In the genomic region with DNA sequence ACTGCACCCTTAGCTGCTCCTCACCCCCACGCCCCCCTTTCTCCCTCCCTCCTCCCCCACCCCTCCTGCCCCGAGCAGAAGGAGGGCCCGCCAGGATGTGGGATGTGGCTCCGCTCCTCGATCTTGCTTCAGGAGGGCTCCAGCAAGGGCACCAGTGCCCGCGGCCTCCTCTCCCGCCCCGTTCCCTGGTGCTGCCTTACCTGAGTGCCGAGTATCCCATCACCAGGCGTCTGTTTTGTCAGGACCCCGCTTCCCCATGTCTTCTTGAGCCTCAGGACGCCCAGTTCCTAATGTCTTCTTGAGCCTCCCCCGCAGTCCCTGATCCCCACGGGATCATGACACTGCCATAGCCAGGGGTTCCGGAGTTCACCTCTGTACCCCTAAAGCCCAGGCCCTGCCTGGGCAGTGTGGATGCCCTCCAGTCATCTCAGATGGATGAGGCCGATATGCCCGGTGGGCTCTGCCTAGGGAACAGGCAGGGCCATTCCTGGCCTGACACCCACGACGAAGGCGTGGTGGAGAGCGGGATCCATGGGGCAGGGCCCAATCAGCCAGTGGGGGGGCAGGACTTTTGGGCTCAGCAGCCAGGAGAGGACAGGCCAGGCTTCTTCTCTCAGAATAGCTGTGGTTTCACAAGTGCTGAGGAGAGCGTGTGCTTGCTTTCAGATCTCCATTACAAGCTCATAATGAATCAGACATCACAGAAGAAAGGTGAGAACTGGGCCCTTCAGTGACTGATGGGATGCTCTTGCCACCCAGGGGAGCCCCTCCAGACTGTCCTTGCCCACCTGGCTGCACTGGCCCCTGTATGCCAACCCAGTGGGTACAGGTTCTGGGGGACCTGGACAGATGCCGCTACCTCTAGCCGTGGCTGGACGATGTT, we compare ENCODE assay signal across 10 cellular contexts. TPM values are rescaled to one million over a fixed set of nuclear protein-coding genes. Genes with fewer than 3 reads are reported as not detected.
DNase-seq lines count a peak whose midpoint lies in the region; ATAC-seq and TF ChIP-seq lines count a peak whose summit lies in the region.
"Not testable (repeated sequence)": the region's sequence is repeated elsewhere in the genome, so short reads cannot be mapped to it uniquely, and the experiment has no call there.
"Had no signal": no experiment of that assay in that cellular context is flagged by ENCODE, and none has a peak within 500 bp of the region (broad histone marks: within the 10 kb centered on the region; RNA-seq: fewer than 3 reads in every experiment).

No MANE protein-coding gene starts in this region.

- WGBS in sigmoid colon, 2 donors, result 65 to 69% methylated on average over 25 of the region's 26 CpGs

- H3K36me3 ChIP-seq in CD4-positive, CD25-positive, alpha-beta regulatory T cell (ENCODE audit: control insufficient read depth, insufficient read depth, low read length); H7 (replicated peaks; ENCODE audit: control insufficient read depth, insufficient read depth, low read length); breast epithelium; sigmoid colon: not testable (repeated sequence)

- H3K9me3 ChIP-seq in CD4-positive, CD25-positive, alpha-beta regulatory T cell (ENCODE audit: control insufficient read depth in 2 of 2, low read length in 2 of 2); breast epithelium; sigmoid colon: not testable (repeated sequence)

- TF ChIP-seq EP300 in sigmoid colon (IDR thresholded peaks at IDR 0.05), result not testable (repeated sequence)

- H3K9me3 Mint-ChIP-seq in CD4-positive, CD25-positive, alpha-beta regulatory T cell; T-cell; immature natural killer cell: not testable (repeated sequence)

- peak overlapping the region; percentile 60 to 82 (median 76) for H3K4me3 Mint-ChIP-seq in CD4-positive, CD25-positive, alpha-beta regulatory T cell
- H3K4me3 Mint-ChIP-seq in T-cell (peak overlapping the region; percentile 58 to 91 (median 61)), immature natural killer cell (peak overlapping the region; percentile 68 to 82 (median 78))

- not testable (repeated sequence) for H3K27me3 Mint-ChIP-seq in CD4-positive, CD25-positive, alpha-beta regulatory T cell; T-cell; immature natural killer cell (ENCODE audit: low read depth in 3 of 3)

- not testable (repeated sequence) for H3K27me3 ChIP-seq in CD4-positive, CD25-positive, alpha-beta regulatory T cell (ENCODE audit: control insufficient read depth, insufficient read depth, low read length); H7 (ENCODE audit: control insufficient read depth, insufficient read depth, low read length); breast epithelium; sigmoid colon

- CTCF ChIA-PET in T-cell (lab: Charles Lee), result interaction anchor here in 1 of 2 donors (1.6 kb wide), 1 partner anchor 36 kb away, joined by 3 read pairs; no protein-coding TSS in a partner anchor

- H3K27ac Mint-ChIP-seq in CD4-positive, CD25-positive, alpha-beta regulatory T cell, result not testable (repeated sequence)
- H3K27ac Mint-ChIP-seq in T-cell (peak overlapping the region in 1 of 2 donors; percentile 31), immature natural killer cell (peak overlapping the region in 5 of 6 donors; percentile 14 to 81 (median 36))

- not testable (repeated sequence) for H3K36me3 Mint-ChIP-seq in CD4-positive, CD25-positive, alpha-beta regulatory T cell; T-cell; immature natural killer cell

- ATAC-seq in CD4-positive, CD25-positive, alpha-beta regulatory T cell (ENCODE audit: low read depth in 2 of 2), result not testable (repeated sequence)
- ATAC-seq in GM19025 (IDR thresholded peaks at IDR 0.05; ENCODE audit: low read depth, unreplicated experiment), result peak; percentile 53
- peak; percentile 64 for ATAC-seq in HG03342 (IDR thresholded peaks at IDR 0.05; ENCODE audit: unreplicated experiment)
- ATAC-seq in T-cell (replicated peaks in 1 of 4), result peak in 1 of 4 experiments; percentile 6

- not testable (repeated sequence) for DNase-seq in CD4-positive, CD25-positive, alpha-beta regulatory T cell
- DNase-seq in H7, result peak; percentile 43
- DNase-seq in T-cell, result peak in 1 of 34 experiments; percentile 2
- peak in 1 of 2 donors; percentile 34 for DNase-seq in breast epithelium (ENCODE audit: low spot score in 2 of 2)
- peak in 2 of 3 donors; percentile 21 to 30 for DNase-seq in immature natural killer cell
- peak; percentile 63 for DNase-seq in sigmoid colon

- H3K4me3 ChIP-seq in CD4-positive, CD25-positive, alpha-beta regulatory T cell (ENCODE audit: low read depth, low read length); H7 (ENCODE audit: insufficient read depth, low read depth, low read length): not testable (repeated sequence)
- H3K4me3 ChIP-seq in breast epithelium, result peak overlapping the region; percentile 35 to 68 (median 47)
- peak overlapping the region in 3 of 4 donors; percentile 40 to 49 (median 45) for H3K4me3 ChIP-seq in sigmoid colon

- intact Hi-C loops in breast epithelium (cut with DNase I; ENCODE audit: low total_unique reads); sigmoid colon (cut with DNase I): not testable (repeated sequence)

- TF ChIP-seq CTCF in breast epithelium (IDR thresholded peaks at IDR 0.05); sigmoid colon (IDR thresholded peaks at IDR 0.05): not testable (repeated sequence)

- TF ChIP-seq POLR2A in breast epithelium (IDR thresholded peaks at IDR 0.05); sigmoid colon (IDR thresholded peaks at IDR 0.05): not testable (repeated sequence)

- POLR2A ChIA-PET in T-cell (lab: Charles Lee), result not testable (repeated sequence)

- H3K27ac ChIP-seq in CD4-positive, CD25-positive, alpha-beta regulatory T cell (ENCODE audit: insufficient read depth, low read length, poor library complexity, severe bottlenecking); sigmoid colon: not testable (repeated sequence)
- H3K27ac ChIP-seq in breast epithelium, result peak overlapping the region; percentile 61 to 77

- not testable (repeated sequence) for H3K4me1 ChIP-seq in CD4-positive, CD25-positive, alpha-beta regulatory T cell (ENCODE audit: control insufficient read depth, insufficient read depth, low read length, poor library complexity, severe bottlenecking); breast epithelium
- H3K4me1 ChIP-seq in sigmoid colon, result peaks cover 0 to 13% (median 4%) of the 10 kb centered on the region in 4 donors

- peaks cover 0 to 12% (median 3%) of the 10 kb centered on the region in 4 donors for H3K4me1 Mint-ChIP-seq in CD4-positive, CD25-positive, alpha-beta regulatory T cell
- H3K4me1 Mint-ChIP-seq in T-cell, result peaks cover 6 to 16% (median 13%) of the 10 kb centered on the region in 3 donors
- peaks cover 14 to 20% of the 10 kb centered on the region in 2 donors for H3K4me1 Mint-ChIP-seq in immature natural killer cell

RNA-seq across cellular contexts. Expression of a gene that starts 1.5 kb away (rescaled TPM):
- total RNA-seq in CD4-positive, CD25-positive, alpha-beta regulatory T cell, result 0.49 TPM
- under 1 TPM in 2 of 4 donors, not detected in 2; 0.29 to 0.31 TPM for polyA plus RNA-seq in CD4-positive, CD25-positive, alpha-beta regulatory T cell
- total RNA-seq in H7 (2014; rRNA removed; shearing (Covaris generic)), result 12.5 and 20.7 TPM in 2 replicates
- total RNA-seq in T-cell (1 to 10 TPM in 4 of 5 donors, under 1 TPM in 1; 0.90 to 4.0 (median 2.3) TPM), breast epithelium (100 to 1,000 TPM in 1 of 3 donors, 10 to 100 TPM in 1, 1 to 10 TPM in 1; 8.2 to 100 (median 61.3) TPM), sigmoid colon (10 to 100 TPM in 2 of 4 donors, 1 to 10 TPM in 2; 8.2 to 24.4 (median 14.9) TPM)
- polyA plus RNA-seq in immature natural killer cell (under 1 TPM in 2 of 3 donors, not detected in 1; 0.37 to 0.82 TPM), sigmoid colon (1 to 10 TPM; 1.2 to 4.8 (median 3.0) TPM)
- total RNA-seq: SJCRH30 had no signal

RNA-seq across cellular contexts. Expression of a gene that starts 37.0 kb away (rescaled TPM):
- total RNA-seq in CD4-positive, CD25-positive, alpha-beta regulatory T cell, result 97.9 TPM
- polyA plus RNA-seq in CD4-positive, CD25-positive, alpha-beta regulatory T cell, result 100 to 1,000 TPM; 114 to 201 (median 151) TPM
- 156 and 163 TPM in 2 replicates for total RNA-seq in H7 (2014; rRNA removed; shearing (Covaris generic))
- total RNA-seq in T-cell (100 to 1,000 TPM in 2 of 5 donors, 10 to 100 TPM in 3; 70.1 to 215 (median 89.1) TPM), breast epithelium (10 to 100 TPM; 39.8 to 50.5 (median 50.2) TPM), sigmoid colon (10 to 100 TPM; 72.1 to 93.3 (median 83.2) TPM)
- polyA plus RNA-seq in immature natural killer cell (100 to 1,000 TPM in 2 of 3 donors, 10 to 100 TPM in 1; 57.2 to 129 (median 112) TPM), sigmoid colon (100 to 1,000 TPM in 1 of 3 donors, 10 to 100 TPM in 2; 69.7 to 166 (median 79.3) TPM)

RNA-seq across cellular contexts. Expression of a gene that starts 53.3 kb away (rescaled TPM):
- total RNA-seq in CD4-positive, CD25-positive, alpha-beta regulatory T cell, result not detected
- not detected for polyA plus RNA-seq in CD4-positive, CD25-positive, alpha-beta regulatory T cell
- 0.62 TPM in 1 of 2 replicates, not detected in the other for total RNA-seq in H7 (2014; rRNA removed; shearing (Covaris generic))
- total RNA-seq in T-cell (not detected), breast epithelium (not detected), sigmoid colon (not detected)
- polyA plus RNA-seq in immature natural killer cell (not detected), sigmoid colon (under 1 TPM in 2 of 3 donors, not detected in 1; 0.54 to 0.60 TPM)
- total RNA-seq: kidney, SJCRH30 had no signal
